ENCODE assay signal across 1 cellular context in the genomic region with DNA sequence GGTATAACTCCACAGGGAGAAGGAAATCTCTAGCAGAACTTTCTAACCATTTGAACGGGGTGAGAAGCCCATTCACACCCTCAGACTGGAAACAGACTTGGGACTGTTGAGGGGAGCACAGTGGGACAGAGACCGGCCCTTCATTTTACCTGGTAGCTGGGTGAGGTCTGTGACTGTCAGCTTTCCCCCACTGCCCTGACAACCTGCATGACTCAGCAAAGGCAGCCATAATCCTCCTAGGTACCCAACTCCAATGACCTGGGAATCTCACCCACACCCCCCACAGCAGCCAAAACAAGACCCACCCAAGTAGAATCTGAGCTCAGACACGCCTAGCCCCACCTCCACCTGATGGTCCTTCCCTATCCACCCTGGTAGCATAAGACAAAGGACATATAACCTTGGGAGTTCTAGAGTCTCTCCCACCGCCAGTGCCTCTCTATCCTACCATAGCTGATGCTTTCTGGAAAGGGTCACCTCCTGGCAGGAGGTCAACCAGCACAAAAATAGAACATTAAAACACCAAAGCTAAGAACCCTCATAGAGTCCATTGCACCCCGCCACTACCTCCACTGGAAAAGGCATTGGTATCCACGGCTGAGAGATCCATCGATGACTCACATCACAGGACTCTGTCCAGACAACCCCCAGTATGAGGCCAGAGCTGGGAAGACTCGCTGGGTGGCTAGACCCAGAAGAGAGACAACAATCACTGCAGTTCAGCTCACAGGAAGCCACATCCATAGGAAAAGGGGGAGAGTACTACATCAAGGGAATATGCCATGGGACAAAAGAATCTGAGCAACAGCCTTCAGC.
A peak's percentile ranks its signal among the peaks of the same experiment; 100 is the strongest.
TF ChIP-seq lines count a peak whose summit lies in the region.

No MANE protein-coding gene starts in this region.

TF ChIP-seq in K562, 482 proteins besides CTCF, POLR2A, EP300 and RAD21 (continued from another document):
- TF ChIP-seq, protein P1, sequence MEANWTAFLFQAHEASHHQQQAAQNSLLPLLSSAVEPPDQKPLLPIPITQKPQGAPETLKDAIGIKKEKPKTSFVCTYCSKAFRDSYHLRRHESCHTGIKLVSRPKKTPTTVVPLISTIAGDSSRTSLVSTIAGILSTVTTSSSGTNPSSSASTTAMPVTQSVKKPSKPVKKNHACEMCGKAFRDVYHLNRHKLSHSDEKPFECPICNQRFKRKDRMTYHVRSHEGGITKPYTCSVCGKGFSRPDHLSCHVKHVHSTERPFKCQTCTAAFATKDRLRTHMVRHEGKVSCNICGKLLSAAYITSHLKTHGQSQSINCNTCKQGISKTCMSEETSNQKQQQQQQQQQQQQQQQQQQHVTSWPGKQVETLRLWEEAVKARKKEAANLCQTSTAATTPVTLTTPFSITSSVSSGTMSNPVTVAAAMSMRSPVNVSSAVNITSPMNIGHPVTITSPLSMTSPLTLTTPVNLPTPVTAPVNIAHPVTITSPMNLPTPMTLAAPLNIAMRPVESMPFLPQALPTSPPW (CRISPR knock-in tag; IDR thresholded peaks at IDR 0.05), result no peak
- TF ChIP-seq ZNF316 (IDR thresholded peaks at IDR 0.05) (peak; percentile 84), ZNF79 (CRISPR knock-in tag; IDR thresholded peaks at IDR 0.05; ENCODE audit: low read depth) (no peak), NFE2L1 (tag; IDR thresholded peaks at IDR 0.05; ENCODE audit: borderline replicate concordance, low read depth) (peak; percentile 47; the same call in 1 of the 2 replicates), NFE2 (IDR thresholded peaks at IDR 0.05; ENCODE audit: low read depth) (peak; percentile 88), POLR2AphosphoS5 (IDR thresholded peaks at IDR 0.05; ENCODE audit: control insufficient read depth, insufficient read depth, low read depth, low read length) (no peak), JUND (IDR thresholded peaks at IDR 0.05; ENCODE audit: borderline replicate concordance, low read depth, low read length) (peak; percentile 67), JUND (tag; IDR thresholded peaks at IDR 0.05; ENCODE audit: borderline replicate concordance, low read depth, low read length) (peak; percentile 69; the same call in 1 of the 3 replicates), TRIM28 (IDR thresholded peaks at IDR 0.05) (no peak), ZNF551 (CRISPR knock-in tag; IDR thresholded peaks at IDR 0.05) (no peak), CTBP1 (IDR thresholded peaks at IDR 0.05; ENCODE audit: borderline replicate concordance) (no peak), FOSL1 (tag; conservative IDR thresholded peaks at IDR 0.05) (peak; percentile 56), ARID2 (IDR thresholded peaks at IDR 0.05) (no peak), FUS (optimal IDR thresholded peaks at IDR 0.05; ENCODE audit: low read depth, low read length) (no peak), SAFB (IDR thresholded peaks at IDR 0.05; ENCODE audit: borderline replicate concordance, low read depth, low read length) (no peak), NCOR1 (IDR thresholded peaks at IDR 0.05) (no peak), ZBTB17 (CRISPR knock-in tag; IDR thresholded peaks at IDR 0.05) (no peak), ZNF696 (CRISPR knock-in tag; conservative IDR thresholded peaks at IDR 0.05) (no peak), ATF3 (IDR thresholded peaks at IDR 0.05) (peak; percentile 78), ATF3 (CRISPR knock-in tag; conservative IDR thresholded peaks at IDR 0.05) (no peak), HINFP (tag; conservative IDR thresholded peaks at IDR 0.05; ENCODE audit: low read depth) (no peak), GABPB2 (CRISPR knock-in tag; conservative IDR thresholded peaks at IDR 0.05) (no peak), RERE (CRISPR knock-in tag; IDR thresholded peaks at IDR 0.05; ENCODE audit: borderline replicate concordance) (no peak), COPS2 (conservative IDR thresholded peaks at IDR 0.05) (no peak), MCM5 (IDR thresholded peaks at IDR 0.05; ENCODE audit: low read depth) (no peak), ZNF23 (CRISPR knock-in tag; IDR thresholded peaks at IDR 0.05) (no peak), GMEB1 (CRISPR knock-in tag; IDR thresholded peaks at IDR 0.05) (no peak), TFAM (CRISPR knock-in tag; conservative IDR thresholded peaks at IDR 0.05) (no peak), C11orf30 (IDR thresholded peaks at IDR 0.05; ENCODE audit: low read depth) (peak; percentile 83), HDAC8 (tag; IDR thresholded peaks at IDR 0.05) (no peak)
- TF ChIP-seq, protein P2, sequence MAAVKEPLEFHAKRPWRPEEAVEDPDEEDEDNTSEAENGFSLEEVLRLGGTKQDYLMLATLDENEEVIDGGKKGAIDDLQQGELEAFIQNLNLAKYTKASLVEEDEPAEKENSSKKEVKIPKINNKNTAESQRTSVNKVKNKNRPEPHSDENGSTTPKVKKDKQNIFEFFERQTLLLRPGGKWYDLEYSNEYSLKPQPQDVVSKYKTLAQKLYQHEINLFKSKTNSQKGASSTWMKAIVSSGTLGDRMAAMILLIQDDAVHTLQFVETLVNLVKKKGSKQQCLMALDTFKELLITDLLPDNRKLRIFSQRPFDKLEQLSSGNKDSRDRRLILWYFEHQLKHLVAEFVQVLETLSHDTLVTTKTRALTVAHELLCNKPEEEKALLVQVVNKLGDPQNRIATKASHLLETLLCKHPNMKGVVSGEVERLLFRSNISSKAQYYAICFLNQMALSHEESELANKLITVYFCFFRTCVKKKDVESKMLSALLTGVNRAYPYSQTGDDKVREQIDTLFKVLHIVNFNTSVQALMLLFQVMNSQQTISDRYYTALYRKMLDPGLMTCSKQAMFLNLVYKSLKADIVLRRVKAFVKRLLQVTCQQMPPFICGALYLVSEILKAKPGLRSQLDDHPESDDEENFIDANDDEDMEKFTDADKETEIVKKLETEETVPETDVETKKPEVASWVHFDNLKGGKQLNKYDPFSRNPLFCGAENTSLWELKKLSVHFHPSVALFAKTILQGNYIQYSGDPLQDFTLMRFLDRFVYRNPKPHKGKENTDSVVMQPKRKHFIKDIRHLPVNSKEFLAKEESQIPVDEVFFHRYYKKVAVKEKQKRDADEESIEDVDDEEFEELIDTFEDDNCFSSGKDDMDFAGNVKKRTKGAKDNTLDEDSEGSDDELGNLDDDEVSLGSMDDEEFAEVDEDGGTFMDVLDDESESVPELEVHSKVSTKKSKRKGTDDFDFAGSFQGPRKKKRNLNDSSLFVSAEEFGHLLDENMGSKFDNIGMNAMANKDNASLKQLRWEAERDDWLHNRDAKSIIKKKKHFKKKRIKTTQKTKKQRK (IDR thresholded peaks at IDR 0.05; ENCODE audit: borderline replicate concordance, low read depth, low read length), result no peak
